13 cellular contexts compared by ENCODE assay signal in genomic region chr2:60468390-60469085, GRCh38.
DNase-seq lines count a peak whose midpoint lies in the region; ATAC-seq, FAIRE-seq and TF ChIP-seq lines count a peak whose summit lies in the region.
"Had no signal": no experiment of that assay in that cellular context is flagged by ENCODE, and none has a peak within 500 bp of the region (broad histone marks: within the 10 kb centered on the region; RNA-seq: fewer than 3 reads in every experiment).

No MANE protein-coding gene starts in this region.

- no peaks in the 10 kb centered on the region for H3K9me3 Mint-ChIP-seq in WTC11

- H3K27me3 ChIP-seq in keratinocyte (ENCODE audit: control insufficient read depth, extremely low read depth, insufficient read depth, low read length) (no peaks in the 10 kb centered on the region), Karpas-422 (ENCODE audit: low read length) (no peaks in the 10 kb centered on the region)
- H3K27me3 ChIP-seq: tibial nerve had no signal

- peaks cover 15% of the 10 kb centered on the region for H3K36me3 Mint-ChIP-seq in WTC11

- no peak overlapping the region for H2AFZ ChIP-seq in keratinocyte (ENCODE audit: control insufficient read depth, low read length)
- no peak overlapping the region for H2AFZ ChIP-seq in Karpas-422 (ENCODE audit: low read length)

- CTCF ChIA-PET in WTC11 (lab: Charles Lee), result no interaction called here

- peaks cover 15% of the 10 kb centered on the region for H3K4me1 ChIP-seq in keratinocyte (ENCODE audit: control insufficient read depth, extremely low read depth, insufficient read depth, low read length)
- H3K4me1 ChIP-seq in Karpas-422 (ENCODE audit: low read length), result no peaks in the 10 kb centered on the region
- H3K4me1 ChIP-seq: tibial nerve had no signal

- DNase-seq in EL (peak; percentile 22), WTC11 (ENCODE audit: low spot score) (no peak), keratinocyte (ENCODE audit: low read depth, low spot score) (no peak), Karpas-422 (no peak), 8988T (no peak), kidney glomerular epithelial cell (lab: John Stamatoyannopoulos, UW) (no peak)
- DNase-seq: activated CD4-positive, CD25-positive, alpha-beta regulatory T cell; Calu3; cortex of kidney had no signal

- dilution Hi-C loops in keratinocyte (cut with MboI; ENCODE audit: extremely low pct_ligation_motif_present, low sequenced_read_pairs), result no loop called here

- H4K20me1 ChIP-seq in keratinocyte (ENCODE audit: control insufficient read depth, extremely low read depth, insufficient read depth, low read length) (no peaks in the 10 kb centered on the region), Karpas-422 (ENCODE audit: insufficient read depth, low read depth, low read length) (no peaks in the 10 kb centered on the region)

- no peak for TF ChIP-seq CTCF in WTC11 (IDR thresholded peaks at IDR 0.05)
- no peak for TF ChIP-seq CTCF in keratinocyte (optimal IDR thresholded peaks at IDR 0.05 in 1 of 3, IDR thresholded peaks at IDR 0.05 in 1 of 3, conservative IDR thresholded peaks at IDR 0.05 in 1 of 3; ENCODE audit: extremely low read depth in 1 of 3, insufficient read depth in 2 of 3, low read length in 3 of 3)

- no peak overlapping the region for H3K4me3 Mint-ChIP-seq in WTC11

- H3K36me3 ChIP-seq in keratinocyte (ENCODE audit: control insufficient read depth in 2 of 2, extremely low read depth in 1 of 2, insufficient read depth in 2 of 2, low read length in 2 of 2), result no peaks in the 10 kb centered on the region
- H3K36me3 ChIP-seq in Karpas-422 (ENCODE audit: insufficient read depth, low read length), result peaks cover 65% of the 10 kb centered on the region
- H3K36me3 ChIP-seq: tibial nerve had no signal

- peaks cover 5% of the 10 kb centered on the region; the same call in 1 of the 2 replicates for H3K9me2 ChIP-seq in Karpas-422 (replicated peaks; ENCODE audit: insufficient read depth, low read length)

- ATAC-seq in HG03354 (IDR thresholded peaks at IDR 0.05; ENCODE audit: poor library complexity, severe bottlenecking, unreplicated experiment) (peak; percentile 60), WTC11 (no peak), HG03039 (IDR thresholded peaks at IDR 0.05; ENCODE audit: unreplicated experiment) (no peak)

- H3K4me2 ChIP-seq in keratinocyte (ENCODE audit: control insufficient read depth, extremely low read depth, insufficient read depth, low read depth, low read length) (no peak overlapping the region), Karpas-422 (ENCODE audit: low read depth, low read length, poor library complexity, severe bottlenecking) (no peak overlapping the region)

- H3K9ac ChIP-seq in keratinocyte (ENCODE audit: control insufficient read depth, extremely low read depth, insufficient read depth, low read length) (no peak overlapping the region), Karpas-422 (ENCODE audit: low read length) (no peak overlapping the region)

- H3K9me3 ChIP-seq in keratinocyte (ENCODE audit: control insufficient read depth, low read depth, low read length), result no peaks in the 10 kb centered on the region
- no peaks in the 10 kb centered on the region for H3K9me3 ChIP-seq in Karpas-422 (ENCODE audit: low read length)
- H3K9me3 ChIP-seq: tibial nerve had no signal

- peak; percentile 26 for FAIRE-seq in keratinocyte (lab: Jason Lieb, UNC)
- FAIRE-seq: GM12892 had no signal

- peak overlapping the region; percentile 76 for H3K27ac Mint-ChIP-seq in WTC11

- no peaks in the 10 kb centered on the region for H3K27me3 Mint-ChIP-seq in WTC11 (ENCODE audit: low read depth)

- H3K79me2 ChIP-seq in keratinocyte (ENCODE audit: control insufficient read depth, insufficient read depth, low read length) (no peaks in the 10 kb centered on the region), Karpas-422 (ENCODE audit: low read length) (peaks cover 91% of the 10 kb centered on the region)

- H3K27ac ChIP-seq in keratinocyte (ENCODE audit: control insufficient read depth, insufficient read depth, low read length) (no peak overlapping the region), Karpas-422 (ENCODE audit: low read length) (no peak overlapping the region)
- H3K27ac ChIP-seq: tibial nerve had no signal

- no peak overlapping the region for H3K4me3 ChIP-seq in keratinocyte (ENCODE audit: control insufficient read depth in 2 of 3, extremely low read depth in 1 of 3, insufficient read depth in 2 of 3, low read depth in 1 of 3, low read length in 3 of 3)
- H3K4me3 ChIP-seq in Karpas-422 (ENCODE audit: low read length), result no peak overlapping the region
- H3K4me3 ChIP-seq: tibial nerve had no signal

- H3K9me1 ChIP-seq in keratinocyte (ENCODE audit: control insufficient read depth, extremely low read depth, insufficient read depth, low read length), result no peaks in the 10 kb centered on the region

- H3K4me1 Mint-ChIP-seq in WTC11, result peaks cover 58% of the 10 kb centered on the region

- POLR2A ChIA-PET in WTC11 (lab: Charles Lee), result no interaction called here

TF ChIP-seq in WTC11, 78 proteins besides CTCF, POLR2A, EP300 and RAD21:
- no peak for TF ChIP-seq FOXJ3 (CRISPR knock-in tag; IDR thresholded peaks at IDR 0.05; ENCODE audit: borderline replicate concordance)
- TF ChIP-seq ZBTB43 (CRISPR knock-in tag; IDR thresholded peaks at IDR 0.05), result no peak
- no peak for TF ChIP-seq ZNF423 (CRISPR knock-in tag; IDR thresholded peaks at IDR 0.05)
- TF ChIP-seq CREM (CRISPR knock-in tag; IDR thresholded peaks at IDR 0.05), result no peak
- no peak for TF ChIP-seq RELA (CRISPR knock-in tag; IDR thresholded peaks at IDR 0.05; ENCODE audit: borderline replicate concordance)
- no peak for TF ChIP-seq ETV6 (CRISPR knock-in tag; IDR thresholded peaks at IDR 0.05)
- TF ChIP-seq JUN (CRISPR knock-in tag; IDR thresholded peaks at IDR 0.05), result no peak
- no peak for TF ChIP-seq ELF4 (CRISPR knock-in tag; IDR thresholded peaks at IDR 0.05; ENCODE audit: low read depth)
